In the genomic region with DNA sequence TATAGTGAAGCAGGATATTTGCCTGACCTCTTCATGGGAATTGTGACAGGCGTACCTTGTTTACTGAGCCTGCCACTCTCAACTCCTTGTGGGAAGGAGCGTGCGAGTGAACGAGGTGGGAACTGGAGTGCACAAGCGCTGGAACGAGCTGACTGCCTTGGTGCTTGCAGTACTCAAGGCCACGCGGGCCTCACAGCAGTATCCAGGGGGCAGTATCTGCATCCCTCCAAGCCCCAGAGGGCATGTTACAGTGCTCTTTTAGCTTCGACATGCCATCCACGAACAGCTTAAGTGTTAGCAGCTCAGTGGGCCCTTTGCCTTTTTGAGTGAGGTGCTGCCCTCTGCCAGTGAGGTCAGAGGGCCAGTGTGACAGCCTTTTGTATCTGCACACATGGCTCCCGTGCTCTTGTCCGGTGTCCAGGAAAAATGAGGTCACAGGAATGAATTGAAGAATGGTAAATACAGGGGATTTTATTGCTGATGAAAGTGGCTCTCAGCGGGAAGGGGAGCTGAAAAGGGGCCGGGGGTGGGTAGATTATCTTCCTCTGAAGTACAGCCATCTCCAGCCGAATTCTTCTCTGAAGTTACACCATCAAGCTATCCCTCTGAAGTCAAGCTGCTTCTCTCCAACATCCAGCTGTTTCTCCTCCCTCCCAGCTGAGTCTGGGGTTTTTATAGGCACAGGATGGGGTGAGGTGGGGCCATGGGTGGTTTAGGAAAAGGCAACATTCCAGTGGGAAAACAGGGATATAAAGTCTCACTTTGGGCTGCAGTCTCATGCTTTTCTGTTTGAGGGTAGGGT, we compare ENCODE assay signal across 13 cellular contexts.
DNase-seq lines count a peak whose midpoint lies in the region; TF ChIP-seq lines count a peak whose summit lies in the region.
"Had no signal": no experiment of that assay in that cellular context is flagged by ENCODE, and none has a peak within 500 bp of the region (broad histone marks: within the 10 kb centered on the region; RNA-seq: fewer than 3 reads in every experiment).

No MANE protein-coding gene starts in this region.

- H3K9me3 Mint-ChIP-seq in activated T-cell treated with anti-CD3 and anti-CD28 coated beads, Interleukin-2, amount 50 U/mL, for 24 hours: no peaks in the 10 kb centered on the region
- H3K9me3 Mint-ChIP-seq: effector memory CD8-positive, alpha-beta T cell had no signal

- no peak overlapping the region for H3K4me2 ChIP-seq in SK-N-SH

- H3K4me1 ChIP-seq in iPS-20b (ENCODE audit: insufficient read depth, low read length) (peaks cover 16% of the 10 kb centered on the region; the same call in 1 of the 2 replicates), skeletal muscle tissue (ENCODE audit: control insufficient read depth in 3 of 3, insufficient read depth in 3 of 3, low read length in 3 of 3) (peaks cover 2 to 17% (median 11%) of the 10 kb centered on the region in 3 donors), SK-N-SH (ENCODE audit: control insufficient read depth in 1 of 2, insufficient read depth in 2 of 2, low read depth in 1 of 2, low read length in 1 of 2) (peaks cover 0 to 20% of the 10 kb centered on the region in 2 experiments; a peak in 1 of 4 replicates)
- H3K4me1 ChIP-seq: tibial nerve had no signal

- CTCF ChIA-PET in SK-N-SH (lab: Yijun Ruan, JAX): no interaction called here

- peaks cover 50% of the 10 kb centered on the region for H3K36me3 Mint-ChIP-seq in activated T-cell treated with anti-CD3 and anti-CD28 coated beads, Interleukin-2, amount 50 U/mL, for 24 hours (ENCODE audit: low read depth)

- H3K9ac ChIP-seq in iPS-20b (ENCODE audit: low read depth, low read length) (no peak overlapping the region; the same call in 1 of the 2 replicates), skeletal muscle tissue (ENCODE audit: low read depth in 1 of 3, low read length in 3 of 3) (peak overlapping the region in 1 of 3 donors; percentile 48), SK-N-SH (no peak overlapping the region)

- DNase-seq in NCI-H510A (lab: John Stamatoyannopoulos, UW): peak; percentile 3
- DNase-seq in NCI-H510A treated with DMSO at 0.1 percent for 48 hours (lab: John Stamatoyannopoulos, UW): no peak
- DNase-seq in cerebellar cortex (ENCODE audit: low spot score): peak; percentile 73
- no peak for DNase-seq in activated T-cell treated with anti-CD3 and anti-CD28 coated beads, Interleukin-2, amount 50 U/mL, for 24 hours
- no peak for DNase-seq in SK-N-SH
- DNase-seq in AG08395 (ENCODE audit: low spot score): no peak
- DNase-seq: effector memory CD8-positive, alpha-beta T cell; HCEC 1CT; IMR-90; NCI-H187 treated with DMSO at 0.1 percent for 48 hours had no signal

- TF ChIP-seq EP300 in SK-N-SH (IDR thresholded peaks at IDR 0.05; ENCODE audit: borderline replicate concordance in 1 of 2, low read depth in 1 of 2, low read length in 1 of 2): no peak

- no peak for TF ChIP-seq RAD21 in SK-N-SH (IDR thresholded peaks at IDR 0.05; ENCODE audit: low read length)

- 93% methylated on average over 15 of the region's 15 CpGs for WGBS in SK-N-SH (ENCODE audit: low lambda C conversion rate)

- no peaks in the 10 kb centered on the region for H3F3A ChIP-seq in SK-N-SH (replicated peaks; ENCODE audit: insufficient read depth)

- no peak overlapping the region for H2AFZ ChIP-seq in SK-N-SH (ENCODE audit: low read depth)

- H3K79me2 ChIP-seq in SK-N-SH (ENCODE audit: insufficient read depth): no peaks in the 10 kb centered on the region

- TF ChIP-seq CTCF in SK-N-SH (IDR thresholded peaks at IDR 0.05): no peak

- no peak overlapping the region for H3K4me3 Mint-ChIP-seq in activated T-cell treated with anti-CD3 and anti-CD28 coated beads, Interleukin-2, amount 50 U/mL, for 24 hours
- H3K4me3 Mint-ChIP-seq: effector memory CD8-positive, alpha-beta T cell had no signal

- H3K36me3 ChIP-seq in iPS-20b (ENCODE audit: insufficient read depth, low read depth, low read length) (peaks cover 5% of the 10 kb centered on the region; the same call in 1 of the 2 replicates), skeletal muscle tissue (ENCODE audit: control insufficient read depth in 3 of 3, insufficient read depth in 3 of 3, low read length in 3 of 3) (no peaks in the 10 kb centered on the region), SK-N-SH (replicated peaks in 1 of 2; ENCODE audit: control insufficient read depth in 1 of 2, insufficient read depth in 2 of 2, low read length in 1 of 2) (no peaks in the 10 kb centered on the region)
- H3K36me3 ChIP-seq: tibial nerve had no signal

- no peak overlapping the region for H3K27ac ChIP-seq in iPS-20b (ENCODE audit: low read length)
- peak overlapping the region; percentile 48 for H3K27ac ChIP-seq in skeletal muscle tissue (ENCODE audit: low read depth, low read length)
- no peak overlapping the region for H3K27ac ChIP-seq in SK-N-SH (ENCODE audit: low read depth in 2 of 2, low read length in 1 of 2)
- H3K27ac ChIP-seq: tibial nerve had no signal

- H3K27me3 ChIP-seq in iPS-20b (ENCODE audit: insufficient read depth, low read length) (no peaks in the 10 kb centered on the region), skeletal muscle tissue (ENCODE audit: control insufficient read depth in 3 of 3, insufficient read depth in 3 of 3, low read length in 3 of 3) (no peaks in the 10 kb centered on the region), SK-N-SH (ENCODE audit: insufficient read depth) (no peaks in the 10 kb centered on the region)
- H3K27me3 ChIP-seq: tibial nerve had no signal

- POLR2A ChIA-PET in SK-N-SH (lab: Yijun Ruan, JAX): no interaction called here

- no peaks in the 10 kb centered on the region for H3K9me3 ChIP-seq in iPS-20b (ENCODE audit: insufficient read depth, low read depth, low read length)
- H3K9me3 ChIP-seq in skeletal muscle tissue (ENCODE audit: control insufficient read depth in 3 of 3, low read length in 3 of 3): no peaks in the 10 kb centered on the region
- no peaks in the 10 kb centered on the region for H3K9me3 ChIP-seq in SK-N-SH

- H3K27ac Mint-ChIP-seq in activated T-cell treated with anti-CD3 and anti-CD28 coated beads, Interleukin-2, amount 50 U/mL, for 24 hours: no peak overlapping the region

- no peaks in the 10 kb centered on the region for H3K9me2 ChIP-seq in SK-N-SH

- H4K20me1 ChIP-seq in SK-N-SH (ENCODE audit: insufficient read depth): no peaks in the 10 kb centered on the region

- peaks cover 69% of the 10 kb centered on the region for H3K4me1 Mint-ChIP-seq in activated T-cell treated with anti-CD3 and anti-CD28 coated beads, Interleukin-2, amount 50 U/mL, for 24 hours (ENCODE audit: low read depth)

- H3K27me3 Mint-ChIP-seq in activated T-cell treated with anti-CD3 and anti-CD28 coated beads, Interleukin-2, amount 50 U/mL, for 24 hours: no peaks in the 10 kb centered on the region
- H3K27me3 Mint-ChIP-seq: effector memory CD8-positive, alpha-beta T cell had no signal

- H3K4me3 ChIP-seq in iPS-20b (ENCODE audit: low read length) (0 out of 2 replicates have a peak overlapping the region, but pooled peaks have one; percentile 2), skeletal muscle tissue (ENCODE audit: low read length in 3 of 3) (peak overlapping the region in 2 of 3 donors; percentile 29 to 49), SK-N-SH (ENCODE audit: low read depth in 2 of 2, low read length in 1 of 2) (no peak overlapping the region)
- H3K4me3 ChIP-seq: tibial nerve had no signal

TF ChIP-seq in SK-N-SH, 30 proteins besides CTCF, POLR2A, EP300 and RAD21:
- TF ChIP-seq NRF1 (IDR thresholded peaks at IDR 0.05; ENCODE audit: low read depth, low read length): no peak
- no peak for TF ChIP-seq JUND (IDR thresholded peaks at IDR 0.05)
- TF ChIP-seq, protein P1, sequence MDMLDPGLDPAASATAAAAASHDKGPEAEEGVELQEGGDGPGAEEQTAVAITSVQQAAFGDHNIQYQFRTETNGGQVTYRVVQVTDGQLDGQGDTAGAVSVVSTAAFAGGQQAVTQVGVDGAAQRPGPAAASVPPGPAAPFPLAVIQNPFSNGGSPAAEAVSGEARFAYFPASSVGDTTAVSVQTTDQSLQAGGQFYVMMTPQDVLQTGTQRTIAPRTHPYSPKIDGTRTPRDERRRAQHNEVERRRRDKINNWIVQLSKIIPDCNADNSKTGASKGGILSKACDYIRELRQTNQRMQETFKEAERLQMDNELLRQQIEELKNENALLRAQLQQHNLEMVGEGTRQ (IDR thresholded peaks at IDR 0.05; ENCODE audit: borderline replicate concordance, low read depth, low read length): no peak

Comparison
In these comparisons a context has a peak if more than half of its experiments do, and no peak if none do; other contexts are left out.
1. DNase-seq: peak in NCI-H510A (single experiment) and cerebellar cortex (single experiment); none in NCI-H510A treated with DMSO at 0.1 percent for 48 hours (single experiment), activated T-cell treated with anti-CD3 and anti-CD28 coated beads, Interleukin-2, amount 50 U/mL, for 24 hours (single experiment), SK-N-SH (single experiment) and AG08395 (single experiment).
2. H3K4me3 ChIP-seq: peak in iPS-20b (single experiment) and skeletal muscle tissue (2 of 3); none in SK-N-SH (0 of 2).